20 cellular contexts compared by ENCODE assay signal in genomic region chr2:201983174-201983573, GRCh38.
"Had no signal": no experiment of that assay in that cellular context is flagged by ENCODE, and none has a peak within 500 bp of the region (broad histone marks: within the 10 kb centered on the region; RNA-seq: fewer than 3 reads in every experiment).

No MANE protein-coding gene starts in this region.

- H3K36me3 ChIP-seq: esophagus squamous epithelium, gastroesophageal sphincter, left ventricle myocardium inferior, lower lobe of right lung, right atrium auricular region, suprapubic skin, thyroid gland had no signal

- H3K4me3 Mint-ChIP-seq: effector memory CD8-positive, alpha-beta T cell; natural killer cell treated with Interleukin-12 subunit alpha and Interleukin-12 subunit beta and Interleukin-15 and Interleukin-18, amount 100 ng/mL, for 72 hours; type B pancreatic cell had no signal

- H3K4me1 ChIP-seq: left ventricle myocardium inferior, lower lobe of right lung had no signal

- H3K79me2 ChIP-seq: hepatocyte had no signal

- H3K9me3 ChIP-seq: esophagus squamous epithelium, gastroesophageal sphincter, left ventricle myocardium inferior, lower lobe of right lung, right atrium auricular region, suprapubic skin, thyroid gland had no signal

- H3K4me2 ChIP-seq: hepatocyte had no signal

- DNase-seq: effector memory CD8-positive, alpha-beta T cell; esophagus squamous epithelium; foreskin fibroblast; kidney; left cardiac atrium; left ventricle myocardium inferior; lower lobe of right lung; mesenchymal stem cell; midbrain; small intestine; stimulated activated CD4-positive, alpha-beta T cell treated with anti-CD3 and anti-CD28 coated beads, Interleukin-12 subunit alpha, Interleukin-12 subunit beta, amount 100 ng/mL, for 4 hours; stimulated activated naive CD4-positive, alpha-beta T cell; thyroid gland had no signal

- H3K9me3 Mint-ChIP-seq: effector memory CD8-positive, alpha-beta T cell; natural killer cell treated with Interleukin-12 subunit alpha and Interleukin-12 subunit beta and Interleukin-15 and Interleukin-18, amount 100 ng/mL, for 72 hours; type B pancreatic cell had no signal

- ATAC-seq: effector memory CD8-positive, alpha-beta T cell; gastroesophageal sphincter; left cardiac atrium; lower lobe of right lung; natural killer cell treated with Interleukin-12 subunit alpha and Interleukin-12 subunit beta and Interleukin-15 and Interleukin-18, amount 100 ng/mL, for 72 hours had no signal

- H3K36me3 Mint-ChIP-seq: natural killer cell treated with Interleukin-12 subunit alpha and Interleukin-12 subunit beta and Interleukin-15 and Interleukin-18, amount 100 ng/mL, for 72 hours; type B pancreatic cell had no signal

- H2AFZ ChIP-seq: hepatocyte had no signal

- H3K4me3 ChIP-seq: esophagus squamous epithelium, gastroesophageal sphincter, hepatocyte, left ventricle myocardium inferior, lower lobe of right lung, right atrium auricular region, suprapubic skin, thyroid gland had no signal

- H3K27me3 ChIP-seq: esophagus squamous epithelium, gastroesophageal sphincter, hepatocyte, right atrium auricular region, suprapubic skin, thyroid gland had no signal

- H3K27me3 Mint-ChIP-seq: type B pancreatic cell had no signal

- FAIRE-seq: kidney, small intestine, urothelium cell line had no signal

- H3K27ac Mint-ChIP-seq: effector memory CD8-positive, alpha-beta T cell; natural killer cell treated with Interleukin-12 subunit alpha and Interleukin-12 subunit beta and Interleukin-15 and Interleukin-18, amount 100 ng/mL, for 72 hours; type B pancreatic cell had no signal

- H3K27ac ChIP-seq: esophagus squamous epithelium, gastroesophageal sphincter, hepatocyte, left ventricle myocardium inferior, lower lobe of right lung, right atrium auricular region, suprapubic skin, thyroid gland had no signal
